In the genomic region with DNA sequence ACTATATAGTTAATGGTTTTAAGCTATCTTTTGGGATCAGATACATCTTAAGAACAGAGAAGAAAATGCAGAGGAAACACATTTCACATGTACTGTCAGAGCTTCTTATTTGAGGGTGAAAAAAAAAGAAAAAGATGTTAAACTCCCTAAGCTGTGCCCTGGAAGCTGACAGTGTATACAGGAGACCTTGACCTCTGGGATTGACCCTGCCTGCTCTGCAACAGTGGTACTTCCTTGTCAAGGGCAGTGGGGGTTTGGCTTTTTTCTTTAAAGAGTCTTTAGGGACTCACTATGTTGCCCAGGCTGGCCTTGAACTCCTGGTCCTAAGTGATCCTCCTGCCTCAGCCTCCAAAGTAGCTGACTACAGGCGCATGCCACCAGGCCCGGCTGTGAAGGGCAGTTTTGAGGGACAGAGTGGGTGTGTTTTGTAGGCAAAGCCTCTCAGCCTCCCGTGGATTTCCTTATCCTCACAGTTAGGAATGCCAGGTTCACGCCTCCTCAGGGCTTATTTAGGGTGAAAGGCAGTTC, we compare ENCODE assay signal across 28 cellular contexts.
"Had no signal": no experiment of that assay in that cellular context is flagged by ENCODE, and none has a peak within 500 bp of the region (broad histone marks: within the 10 kb centered on the region; RNA-seq: fewer than 3 reads in every experiment).

No MANE protein-coding gene starts in this region.

- ATAC-seq: activated naive CD4-positive, alpha-beta T cell treated with anti-CD3 and anti-CD28 coated beads, Interleukin-2, amount 50 U/mL, for 72 hours; activated T-cell treated with anti-CD3 and anti-CD28 coated beads, Interleukin-2, amount 50 U/mL, for 72 hours; Panc1 had no signal

- DNase-seq: activated CD4-positive, alpha-beta T cell treated with anti-CD3 and anti-CD28 coated beads for 1 hour; activated CD4-positive, alpha-beta T cell treated with anti-CD3 and anti-CD28 coated beads for 48 hours; activated CD4-positive, alpha-beta T cell treated with anti-CD3 and anti-CD28 coated beads, Interleukin-2, amount 50 U/mL, for 4 hours; activated CD4-positive, CD25-positive, alpha-beta regulatory T cell; activated CD8-positive, alpha-beta memory T cell treated with anti-CD3 and anti-CD28 coated beads, Interleukin-2, amount 50 U/mL, for 4 hours; activated gamma-delta T cell; activated naive CD4-positive, alpha-beta T cell treated with anti-CD3 and anti-CD28 coated beads for 36 hours; activated T-cell treated with anti-CD3 and anti-CD28 coated beads, Interleukin-2, amount 50 U/mL, for 72 hours; amniotic stem cell; aorta; brain microvascular endothelial cell; MM.1S; MV-4-11; NCI-H1092; NCI-H1436 treated with DMSO at 0.1 percent for 48 hours; NCI-H1694 treated with DMSO at 0.1 percent for 48 hours; NCI-H2029; NCI-H345; NCI-H524 treated with DMSO at 0.1 percent for 48 hours; SHP77; SJCRH30; T1000; WERI-Rb-1 had no signal

- H3K4me3 Mint-ChIP-seq: activated naive CD4-positive, alpha-beta T cell treated with anti-CD3 and anti-CD28 coated beads for 36 hours; activated T-cell treated with anti-CD3 and anti-CD28 coated beads, Interleukin-2, amount 50 U/mL, for 72 hours had no signal

- H3K27me3 ChIP-seq: brain microvascular endothelial cell, SJCRH30 had no signal

- H3K9me3 Mint-ChIP-seq: activated naive CD4-positive, alpha-beta T cell treated with anti-CD3 and anti-CD28 coated beads for 36 hours; activated naive CD4-positive, alpha-beta T cell treated with anti-CD3 and anti-CD28 coated beads, Interleukin-2, amount 50 U/mL, for 72 hours; activated T-cell treated with anti-CD3 and anti-CD28 coated beads, Interleukin-2, amount 50 U/mL, for 72 hours; activated T-helper 2 cell treated with anti-CD3 and anti-CD28 coated beads, Interferon-gamma antibody, Interleukin-2, Interleukin-4, amounts not matched to agents 10 μg/mL and 5 μg/mL and 100 μg/mL, durations not matched to agents 14 hours and 24 hours and 36 hours had no signal

- H3K4me3 ChIP-seq: SJCRH30, SK-N-MC had no signal

- H3K9ac ChIP-seq: KMS-11 had no signal

- H3K27ac Mint-ChIP-seq: activated naive CD4-positive, alpha-beta T cell treated with anti-CD3 and anti-CD28 coated beads for 36 hours; activated T-cell treated with anti-CD3 and anti-CD28 coated beads, Interleukin-2, amount 50 U/mL, for 72 hours; activated T-helper 2 cell treated with anti-CD3 and anti-CD28 coated beads, Interferon-gamma antibody, Interleukin-2, Interleukin-4, amounts not matched to agents 10 μg/mL and 5 μg/mL and 100 μg/mL, durations not matched to agents 14 hours and 24 hours and 36 hours had no signal

- H3K9me3 ChIP-seq: SJCRH30 had no signal

- H3K27ac ChIP-seq: brain microvascular endothelial cell, KMS-11, SJCRH30, SK-N-MC, WERI-Rb-1 had no signal

- H3K4me1 ChIP-seq: SJCRH30 had no signal
